In the genomic region with DNA sequence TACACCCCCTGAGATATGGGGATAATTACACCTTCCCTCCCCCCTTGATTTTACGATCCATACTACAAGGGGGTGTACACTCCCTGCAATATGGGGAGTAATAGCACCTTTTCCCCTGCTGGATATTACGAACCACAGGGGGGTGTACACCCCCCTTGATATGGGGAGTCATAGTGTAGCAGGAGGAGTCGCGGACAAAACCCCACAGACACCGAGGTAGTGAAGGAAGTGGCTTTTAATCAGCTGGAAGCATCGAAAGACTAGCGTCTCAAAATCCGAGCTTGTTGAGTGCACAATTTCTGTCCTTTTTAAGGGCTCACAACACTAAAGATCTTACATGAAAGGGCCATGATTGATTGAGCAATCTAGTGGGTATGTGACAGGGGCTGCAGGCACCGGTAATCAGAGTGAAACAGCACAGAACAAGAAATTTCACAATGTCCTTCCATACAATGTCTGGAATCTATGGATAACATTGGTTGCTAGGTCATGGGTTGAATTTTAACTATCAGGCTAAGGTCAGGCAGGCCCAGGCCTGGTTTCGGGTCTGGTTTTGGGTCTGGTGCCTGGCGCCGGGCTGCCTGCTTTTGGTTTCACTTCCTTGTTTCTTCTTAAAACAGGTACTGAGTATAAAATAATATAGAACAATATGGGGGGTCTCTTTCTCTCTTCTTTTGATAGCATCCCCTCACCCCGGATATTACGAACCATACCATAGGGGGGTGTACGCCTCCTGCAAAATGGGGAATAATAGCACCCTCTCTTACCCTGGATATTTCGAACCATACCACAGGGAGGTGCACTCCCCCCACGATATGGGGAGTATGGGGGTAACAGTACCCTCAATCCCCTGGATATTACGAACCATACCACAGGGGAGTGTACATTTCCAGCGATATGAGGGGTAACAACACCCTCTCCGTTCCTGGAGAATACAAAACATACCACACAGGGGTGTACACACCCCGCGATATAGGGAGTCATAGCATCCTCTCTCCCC, we compare ENCODE assay signal across 19 cellular contexts. TPM values are rescaled to one million over a fixed set of nuclear protein-coding genes. Genes with fewer than 3 reads are reported as not detected.
DNase-seq lines count a peak whose midpoint lies in the region; ATAC-seq, FAIRE-seq and TF ChIP-seq lines count a peak whose summit lies in the region.
"Not testable (repeated sequence)": the region's sequence is repeated elsewhere in the genome, so short reads cannot be mapped to it uniquely, and the experiment has no call there.
"Had no signal": no experiment of that assay in that cellular context is flagged by ENCODE, and none has a peak within 500 bp of the region (broad histone marks: within the 10 kb centered on the region; RNA-seq: fewer than 3 reads in every experiment).

No MANE protein-coding gene starts in this region.

- not testable (repeated sequence) for H3K36me3 ChIP-seq in BLaER1 treated with 17β-estradiol and CSF1 and Interleukin-3, amounts not matched to agents 10 nM and 100 nM; mucosa of descending colon (ENCODE audit: low read depth); stomach

- not testable (repeated sequence) for H3K4me3 ChIP-seq in BLaER1 treated with 17β-estradiol and CSF1 and Interleukin-3, amounts not matched to agents 10 nM and 100 nM; NB4 (ENCODE audit: low read depth, low read length); mucosa of descending colon; stomach

- H3K9me3 ChIP-seq in BLaER1 treated with 17β-estradiol and CSF1 and Interleukin-3, amounts not matched to agents 10 nM and 100 nM (replicated peaks in 1 of 11) = peaks cover 0 to 18% (median 7%) of the 10 kb centered on the region in 11 experiments; a peak in 14 of 22 replicates
- H3K9me3 ChIP-seq in mucosa of descending colon, stomach: not testable (repeated sequence)

- H4K20me1 ChIP-seq in BLaER1 treated with 17β-estradiol and CSF1 and Interleukin-3, amounts not matched to agents 10 nM and 100 nM = not testable (repeated sequence)

- H3K9ac ChIP-seq in BLaER1 treated with 17β-estradiol and CSF1 and Interleukin-3, amounts not matched to agents 10 nM and 100 nM = not testable (repeated sequence)

- H3K36me3 Mint-ChIP-seq in activated CD4-positive, alpha-beta memory T cell treated with anti-CD3 and anti-CD28 coated beads, Interleukin-2, amount 10 ng/mL, durations not matched to agents 7 days and 5 days (ENCODE audit: low read depth); activated naive CD8-positive, alpha-beta T cell treated with anti-CD3 and anti-CD28 coated beads, Interleukin-2, amount 50 U/mL, for 24 hours (ENCODE audit: low read depth): not testable (repeated sequence)

- not testable (repeated sequence) for TF ChIP-seq EP300 in stomach (IDR thresholded peaks at IDR 0.05)

- H3K9me3 Mint-ChIP-seq in activated CD4-positive, alpha-beta memory T cell treated with anti-CD3 and anti-CD28 coated beads, Interleukin-2, amount 10 ng/mL, durations not matched to agents 7 days and 5 days; activated naive CD8-positive, alpha-beta T cell treated with anti-CD3 and anti-CD28 coated beads, Interleukin-2, amount 50 U/mL, for 24 hours: not testable (repeated sequence)

- CTCF ChIA-PET in activated CD4-positive, alpha-beta memory T cell treated with anti-CD3 and anti-CD28 coated beads, Interleukin-2, amount 10 ng/mL, durations not matched to agents 7 days and 5 days (lab: Charles Lee) = not testable (repeated sequence)

- H3K27ac Mint-ChIP-seq in activated CD4-positive, alpha-beta memory T cell treated with anti-CD3 and anti-CD28 coated beads, Interleukin-2, amount 10 ng/mL, durations not matched to agents 7 days and 5 days = peak overlapping the region; percentile 69
- peak overlapping the region; percentile 4 for H3K27ac Mint-ChIP-seq in activated naive CD8-positive, alpha-beta T cell treated with anti-CD3 and anti-CD28 coated beads, Interleukin-2, amount 50 U/mL, for 24 hours

- FAIRE-seq in GM18507 (lab: Jason Lieb, UNC) = peak; percentile 94

- not testable (repeated sequence) for DNase-seq in GM18507 (ENCODE audit: extremely low spot score, insufficient read length, low read depth)
- peak; percentile 20 for DNase-seq in NB4 (ENCODE audit: low read depth)
- peak; percentile 33 for DNase-seq in SIG-M5 treated with dmso at 0.1 percent for 504 hours (lab: John Stamatoyannopoulos, UW; ENCODE audit: unreplicated experiment)
- peak; percentile 36 for DNase-seq in activated CD4-positive, alpha-beta memory T cell treated with anti-CD3 and anti-CD28 coated beads, Interleukin-2, amount 10 ng/mL, durations not matched to agents 7 days and 5 days
- DNase-seq in activated naive CD8-positive, alpha-beta T cell treated with anti-CD3 and anti-CD28 coated beads, Interleukin-2, amount 50 U/mL, for 24 hours = peak; percentile 19
- DNase-seq in mucosa of descending colon = peak; percentile 35 to 66 (median 52)
- DNase-seq in stomach = peak; percentile 43

- H3K4me1 ChIP-seq in BLaER1 treated with 17β-estradiol and CSF1 and Interleukin-3, amounts not matched to agents 10 nM and 100 nM = peaks cover 0 to 13% (median 8%) of the 10 kb centered on the region in 10 experiments; a peak in 10 of 20 replicates
- H3K4me1 ChIP-seq in mucosa of descending colon (ENCODE audit: low read depth); stomach: not testable (repeated sequence)

- peaks cover 15% of the 10 kb centered on the region for H3K27me3 Mint-ChIP-seq in activated CD4-positive, alpha-beta memory T cell treated with anti-CD3 and anti-CD28 coated beads, Interleukin-2, amount 10 ng/mL, durations not matched to agents 7 days and 5 days
- not testable (repeated sequence) for H3K27me3 Mint-ChIP-seq in activated naive CD8-positive, alpha-beta T cell treated with anti-CD3 and anti-CD28 coated beads, Interleukin-2, amount 50 U/mL, for 24 hours

- peak overlapping the region in 6 of 11 experiments; percentile 5 to 42 (median 17); a peak in 7 of 22 replicates for H3K4me2 ChIP-seq in BLaER1 treated with 17β-estradiol and CSF1 and Interleukin-3, amounts not matched to agents 10 nM and 100 nM

- TF ChIP-seq POLR2A in NB4 (IDR thresholded peaks at IDR 0.05; ENCODE audit: extremely low read depth, insufficient read length); stomach (IDR thresholded peaks at IDR 0.05): not testable (repeated sequence)

- ATAC-seq in activated naive CD8-positive, alpha-beta T cell treated with anti-CD3 and anti-CD28 coated beads, Interleukin-2, amount 50 U/mL, for 24 hours; mucosa of descending colon: not testable (repeated sequence)

- H3K27ac ChIP-seq in BLaER1 treated with 17β-estradiol and CSF1 and Interleukin-3, amounts not matched to agents 10 nM and 100 nM = peak overlapping the region in 3 of 11 experiments; percentile 11 to 33 (median 33); a peak in 4 of 22 replicates
- not testable (repeated sequence) for H3K27ac ChIP-seq in stomach

- H3K27me3 ChIP-seq in BLaER1 treated with 17β-estradiol and CSF1 and Interleukin-3, amounts not matched to agents 10 nM and 100 nM = not testable (repeated sequence)
- peaks cover 0 to 96% (median 7%) of the 10 kb centered on the region in 3 donors for H3K27me3 ChIP-seq in stomach

- TF ChIP-seq CTCF in NB4 (IDR thresholded peaks at IDR 0.05; ENCODE audit: low read depth, low read length); mucosa of descending colon (IDR thresholded peaks at IDR 0.05); stomach (IDR thresholded peaks at IDR 0.05): not testable (repeated sequence)

- intact Hi-C loops in mucosa of descending colon (cut with DNase I, micrococcal nuclease); stomach (cut with DNase I; ENCODE audit: low total_unique reads): not testable (repeated sequence)

- POLR2A ChIA-PET in activated CD4-positive, alpha-beta memory T cell treated with anti-CD3 and anti-CD28 coated beads, Interleukin-2, amount 10 ng/mL, durations not matched to agents 7 days and 5 days (lab: Charles Lee) = not testable (repeated sequence)

- peak overlapping the region; percentile 25 for H3K4me3 Mint-ChIP-seq in activated CD4-positive, alpha-beta memory T cell treated with anti-CD3 and anti-CD28 coated beads, Interleukin-2, amount 10 ng/mL, durations not matched to agents 7 days and 5 days
- peak overlapping the region; percentile 9 for H3K4me3 Mint-ChIP-seq in activated naive CD8-positive, alpha-beta T cell treated with anti-CD3 and anti-CD28 coated beads, Interleukin-2, amount 50 U/mL, for 24 hours

- H3K4me1 Mint-ChIP-seq in activated CD4-positive, alpha-beta memory T cell treated with anti-CD3 and anti-CD28 coated beads, Interleukin-2, amount 10 ng/mL, durations not matched to agents 7 days and 5 days = peaks cover 19% of the 10 kb centered on the region
- H3K4me1 Mint-ChIP-seq in activated naive CD8-positive, alpha-beta T cell treated with anti-CD3 and anti-CD28 coated beads, Interleukin-2, amount 50 U/mL, for 24 hours = not testable (repeated sequence)

- 76 to 80% (median 78%) methylated on average over 22 of the region's 22 CpGs for WGBS in stomach, 5 donors

RNA-seq across cellular contexts. Expression of gene ERICH4, which starts 20.6 kb away (rescaled TPM):
- not detected for total RNA-seq in activated CD4-positive, alpha-beta memory T cell treated with anti-CD3 and anti-CD28 coated beads, Interleukin-2, amount 10 ng/mL, durations not matched to agents 7 days and 5 days
- total RNA-seq in mucosa of descending colon (not detected), stomach (not detected)
- not detected for polyA plus RNA-seq in stomach
- total RNA-seq: A172; activated CD8-positive, alpha-beta memory T cell treated with anti-CD3 and anti-CD28 coated beads for 36 hours; activated naive CD8-positive, alpha-beta T cell treated with anti-CD3 and anti-CD28 coated beads for 36 hours; dermis blood vessel endothelial cell; glomerular endothelial cell; H7; left ventricle myocardium superior; neural crest cell; right cardiac atrium; Right ventricle myocardium inferior; thyroid gland had no signal
- polyA plus RNA-seq: right cardiac atrium had no signal

RNA-seq across cellular contexts. Expression of gene DMAC2, which starts 23.8 kb away (rescaled TPM):
- total RNA-seq in activated CD4-positive, alpha-beta memory T cell treated with anti-CD3 and anti-CD28 coated beads, Interleukin-2, amount 10 ng/mL, durations not matched to agents 7 days and 5 days = 10 to 100 TPM; 36.0 to 38.4 TPM
- 10 to 100 TPM; 38.9 to 61.0 (median 47.5) TPM for total RNA-seq in mucosa of descending colon
- total RNA-seq in stomach = 10 to 100 TPM in 4 of 5 donors, 1 to 10 TPM in 1; 8.2 to 50.0 (median 36.4) TPM
- polyA plus RNA-seq in stomach = 10 to 100 TPM; 44.1 to 50.9 (median 48.1) TPM

RNA-seq across cellular contexts. Expression of gene B3GNT8, which starts 36.4 kb away (rescaled TPM):
- 1 to 10 TPM; 4.3 to 5.4 TPM for total RNA-seq in activated CD4-positive, alpha-beta memory T cell treated with anti-CD3 and anti-CD28 coated beads, Interleukin-2, amount 10 ng/mL, durations not matched to agents 7 days and 5 days
- total RNA-seq in mucosa of descending colon (10 to 100 TPM; 28.8 to 69.4 (median 34.3) TPM), stomach (100 to 1,000 TPM in 1 of 5 donors, 1 to 10 TPM in 1, under 1 TPM in 1, not detected in 2; 0.92 to 158 (median 1.7) TPM)
- polyA plus RNA-seq in stomach = 1 to 10 TPM; 4.6 to 9.9 (median 6.1) TPM
